9 cellular contexts compared by ENCODE assay signal in the genomic region with DNA sequence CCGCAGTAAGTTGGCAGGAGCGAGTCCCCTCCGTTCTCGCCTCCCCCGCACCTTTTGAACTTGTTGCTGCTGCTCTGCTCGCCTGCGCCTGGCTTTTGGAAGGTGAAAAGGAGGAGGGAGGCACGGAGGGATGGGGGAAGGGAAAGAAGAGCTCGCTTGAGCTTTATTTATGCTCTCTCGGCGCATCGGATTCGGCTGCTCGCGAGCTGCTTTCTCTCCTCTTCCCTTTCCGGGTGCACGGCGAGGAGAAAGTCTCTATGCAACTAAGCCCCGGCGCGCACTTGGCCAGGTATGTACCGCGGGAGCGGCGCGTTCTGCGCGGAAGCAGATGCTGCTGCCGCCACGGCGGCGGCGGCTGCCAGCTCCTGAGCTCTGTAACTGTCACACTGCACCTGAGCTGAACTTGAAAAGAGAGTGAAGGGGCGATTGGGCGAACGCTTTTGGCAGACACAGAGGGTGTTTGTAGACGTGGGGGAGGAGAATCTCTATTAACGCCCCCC. TPM values are rescaled to one million over a fixed set of nuclear protein-coding genes. Genes with fewer than 3 reads are reported as not detected.
A peak's percentile ranks its signal among the peaks of the same experiment; 100 is the strongest.
DNase-seq lines count a peak whose midpoint lies in the region; ATAC-seq, FAIRE-seq and TF ChIP-seq lines count a peak whose summit lies in the region.
"Had no signal": no experiment of that assay in that cellular context is flagged by ENCODE, and none has a peak within 500 bp of the region (broad histone marks: within the 10 kb centered on the region; RNA-seq: fewer than 3 reads in every experiment).

No MANE protein-coding gene starts in this region.

- peak; percentile 61 for ATAC-seq in HG02763 (IDR thresholded peaks at IDR 0.05; ENCODE audit: unreplicated experiment)
- peak; percentile 26; the same call in 1 of the 3 replicates for ATAC-seq in K562
- ATAC-seq in stimulated activated naive CD8-positive, alpha-beta T cell treated with anti-CD3 and anti-CD28 coated beads, Interleukin-15, amount 100 ng/mL, for 72 hours: peak; percentile 45
- no peak for ATAC-seq in GM18520 (IDR thresholded peaks at IDR 0.05; ENCODE audit: unreplicated experiment)

- H2AFZ ChIP-seq in K562 (ENCODE audit: low read depth, low read length): no peak overlapping the region

- CTCF ChIA-PET in K562 (lab: Yijun Ruan, JAX; ENCODE audit: low intra/inter-chr PET ratio): no interaction called here

- no peak for TF ChIP-seq CTCF in K562 (IDR thresholded peaks at IDR 0.05 in 2 of 3, conservative IDR thresholded peaks at IDR 0.05 in 1 of 3; ENCODE audit: insufficient read depth in 2 of 3, low read depth in 1 of 3, low read length in 3 of 3)

- no peaks in the 10 kb centered on the region for H4K20me1 ChIP-seq in K562 (replicated peaks; ENCODE audit: control insufficient read depth, insufficient read depth, low read length)

- POLR2A ChIA-PET in K562 (lab: Yijun Ruan, JAX): no interaction called here

- H3K36me3 ChIP-seq in K562 (ENCODE audit: control insufficient read depth, insufficient read depth, low read length): no peaks in the 10 kb centered on the region

- H3K27me3 Mint-ChIP-seq in activated T-cell treated with anti-CD3 and anti-CD28 coated beads, Interleukin-2, amount 50 U/mL, for 24 hours: peaks cover 38% of the 10 kb centered on the region
- H3K27me3 Mint-ChIP-seq in stimulated activated naive CD8-positive, alpha-beta T cell treated with anti-CD3 and anti-CD28 coated beads, Interleukin-15, amount 100 ng/mL, for 72 hours: peaks cover 37% of the 10 kb centered on the region
- H3K27me3 Mint-ChIP-seq: central memory CD8-positive, alpha-beta T cell had no signal

- H3K4me3 Mint-ChIP-seq in activated T-cell treated with anti-CD3 and anti-CD28 coated beads, Interleukin-2, amount 50 U/mL, for 24 hours: peak overlapping the region; percentile 58
- H3K4me3 Mint-ChIP-seq in stimulated activated naive CD8-positive, alpha-beta T cell treated with anti-CD3 and anti-CD28 coated beads, Interleukin-15, amount 100 ng/mL, for 72 hours: peak overlapping the region; percentile 56 to 77
- H3K4me3 Mint-ChIP-seq: central memory CD8-positive, alpha-beta T cell had no signal

- peaks cover 0 to 12% of the 10 kb centered on the region in 2 experiments; a peak in 2 of 5 replicates for H3K4me1 ChIP-seq in K562 (replicated peaks in 1 of 2; ENCODE audit: control insufficient read depth in 2 of 2, insufficient read depth in 2 of 2, low read length in 2 of 2)

- no peaks in the 10 kb centered on the region for H3K36me3 Mint-ChIP-seq in activated T-cell treated with anti-CD3 and anti-CD28 coated beads, Interleukin-2, amount 50 U/mL, for 24 hours (ENCODE audit: low read depth)

- intact Hi-C loops in K562 (cut with micrococcal nuclease): loop anchor here (5.0 to 10.0 kb wide), 3 partner anchors 284 to 451 kb away; no protein-coding TSS in a partner anchor

- H3K27ac ChIP-seq in K562 (ENCODE audit: extremely low read depth, low read depth, low read length): no peak overlapping the region

- no peak for TF ChIP-seq POLR2A in K562 (conservative IDR thresholded peaks at IDR 0.05)

- no peak for TF ChIP-seq RAD21 in K562 (CRISPR knock-in tag; conservative IDR thresholded peaks at IDR 0.05 in 1 of 2, IDR thresholded peaks at IDR 0.05 in 1 of 2)

- 9% methylated on average over 37 of the region's 38 CpGs for WGBS in K562 (ENCODE audit: insufficient coverage, low coverage, missing lambda C conversion rate)

- FAIRE-seq in K562 (lab: Jason Lieb, UNC): no peak

- H3K4me1 Mint-ChIP-seq in activated T-cell treated with anti-CD3 and anti-CD28 coated beads, Interleukin-2, amount 50 U/mL, for 24 hours (ENCODE audit: low read depth): peaks cover 8% of the 10 kb centered on the region
- H3K4me1 Mint-ChIP-seq in stimulated activated naive CD8-positive, alpha-beta T cell treated with anti-CD3 and anti-CD28 coated beads, Interleukin-15, amount 100 ng/mL, for 72 hours: peaks cover 12% of the 10 kb centered on the region
- H3K4me1 Mint-ChIP-seq: central memory CD8-positive, alpha-beta T cell had no signal

- no peaks in the 10 kb centered on the region for H3K9me1 ChIP-seq in K562 (ENCODE audit: control insufficient read depth, insufficient read depth, low read length)

- H3K27me3 ChIP-seq in K562 (ENCODE audit: control insufficient read depth in 2 of 2, insufficient read depth in 2 of 2, low read length in 2 of 2): peaks cover 8 to 13% of the 10 kb centered on the region in 2 experiments; a peak in 3 of 5 replicates

- no peak for TF ChIP-seq EP300 in K562 (IDR thresholded peaks at IDR 0.05; ENCODE audit: low read length)

- H3K4me3 ChIP-seq in K562: no peak overlapping the region

- no peak overlapping the region for H3K27ac Mint-ChIP-seq in activated T-cell treated with anti-CD3 and anti-CD28 coated beads, Interleukin-2, amount 50 U/mL, for 24 hours
- H3K27ac Mint-ChIP-seq in stimulated activated naive CD8-positive, alpha-beta T cell treated with anti-CD3 and anti-CD28 coated beads, Interleukin-15, amount 100 ng/mL, for 72 hours: no peak overlapping the region

- H3K9me3 ChIP-seq in K562 (replicated peaks; ENCODE audit: control insufficient read depth, insufficient read depth, low read depth, low read length): no peaks in the 10 kb centered on the region

- no peaks in the 10 kb centered on the region for H3K79me2 ChIP-seq in K562 (ENCODE audit: control insufficient read depth, insufficient read depth, low read length)

- peaks cover 2% of the 10 kb centered on the region for H3K9me3 Mint-ChIP-seq in activated T-cell treated with anti-CD3 and anti-CD28 coated beads, Interleukin-2, amount 50 U/mL, for 24 hours
- no peaks in the 10 kb centered on the region for H3K9me3 Mint-ChIP-seq in stimulated activated naive CD8-positive, alpha-beta T cell treated with anti-CD3 and anti-CD28 coated beads, Interleukin-15, amount 100 ng/mL, for 72 hours

- H3K9ac ChIP-seq in K562 (ENCODE audit: insufficient read depth in 1 of 2, low read depth in 2 of 2, low read length in 2 of 2): no peak overlapping the region

- in situ Hi-C loops in K562 (cut with MboI): no loop called here

- H3K4me2 ChIP-seq in K562 (ENCODE audit: insufficient read depth, low read length): no peak overlapping the region

- BruUV-seq in K562 (replicated peaks; lab: Mats Ljungman, UMichigan): no TSS peak

- DNase-seq in activated T-cell treated with anti-CD3 and anti-CD28 coated beads, Interleukin-2, amount 50 U/mL, for 24 hours: no peak
- DNase-seq in activated T-cell treated with anti-CD3 and anti-CD28 coated beads for 4 hours: no peak
- peak; percentile 44 for DNase-seq in NCI-H2029 treated with DMSO at 0.1 percent for 48 hours (lab: John Stamatoyannopoulos, UW)
- no peak for DNase-seq in K562 (ENCODE audit: extremely low read depth in 1 of 4, low spot score in 3 of 4)
- DNase-seq in inferior parietal cortex (ENCODE audit: extremely low spot score): peak; percentile 30
- DNase-seq in stimulated activated naive CD8-positive, alpha-beta T cell treated with anti-CD3 and anti-CD28 coated beads, Interleukin-15, amount 100 ng/mL, for 72 hours: no peak

TF ChIP-seq in K562, 482 proteins besides CTCF, POLR2A, EP300 and RAD21 (continues in another document):
- TF ChIP-seq PHTF2 (CRISPR knock-in tag; IDR thresholded peaks at IDR 0.05) (no peak), EZH2 (IDR thresholded peaks at IDR 0.05; ENCODE audit: borderline replicate concordance, low read depth, low read length) (no peak), ZNF134 (CRISPR knock-in tag; conservative IDR thresholded peaks at IDR 0.05) (no peak), MAFK (IDR thresholded peaks at IDR 0.05; ENCODE audit: low read length) (no peak)
- TF ChIP-seq, protein P1, sequence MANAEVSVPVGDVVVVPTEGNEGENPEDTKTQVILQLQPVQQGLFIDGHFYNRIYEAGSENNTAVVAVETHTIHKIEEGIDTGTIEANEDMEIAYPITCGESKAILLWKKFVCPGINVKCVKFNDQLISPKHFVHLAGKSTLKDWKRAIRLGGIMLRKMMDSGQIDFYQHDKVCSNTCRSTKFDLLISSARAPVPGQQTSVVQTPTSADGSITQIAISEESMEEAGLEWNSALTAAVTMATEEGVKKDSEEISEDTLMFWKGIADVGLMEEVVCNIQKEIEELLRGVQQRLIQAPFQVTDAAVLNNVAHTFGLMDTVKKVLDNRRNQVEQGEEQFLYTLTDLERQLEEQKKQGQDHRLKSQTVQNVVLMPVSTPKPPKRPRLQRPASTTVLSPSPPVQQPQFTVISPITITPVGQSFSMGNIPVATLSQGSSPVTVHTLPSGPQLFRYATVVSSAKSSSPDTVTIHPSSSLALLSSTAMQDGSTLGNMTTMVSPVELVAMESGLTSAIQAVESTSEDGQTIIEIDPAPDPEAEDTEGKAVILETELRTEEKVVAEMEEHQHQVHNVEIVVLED (CRISPR knock-in tag; IDR thresholded peaks at IDR 0.05): no peak

RNA-seq across cellular contexts. Expression of a gene that starts 0.6 kb away (rescaled TPM):
- not detected in 2 replicates for total RNA-seq in K562 (2011; cell fraction: chromatin; rRNA removed; ENCODE audit: low replicate concordance)
- total RNA-seq in K562 (2011; cell fraction: nucleolus; rRNA removed): not detected in 2 replicates
- total RNA-seq in K562 (2011; cell fraction: nucleoplasm; rRNA removed): not detected in 2 replicates
- total RNA-seq in K562 (2014; rRNA removed) (not detected in 2 replicates), K562 (2014; rRNA removed; fragmentation: Illumina TruSeq; extraction: Trizol) (not detected in 2 replicates), K562 (2015; rRNA removed; fragmentation: Illumina TruSeq; extraction: Trizol) (not detected in 2 replicates), K562 (2021) (not detected in 2 replicates)
- polyA plus RNA-seq in K562 (2011; rRNA removed) (not detected in 2 replicates), K562 (2014; fragmentation: Illumina TruSeq; extraction: Trizol) (0.12 TPM in 1 of 2 replicates, not detected in the other), K562 (2014; fragmentation: Nextera tagmentation; extraction: Ambion mirVana) (under 1 TPM in 1 of 2 experiments, not detected in 1; 0.03 TPM), K562 (2014; rRNA removed) (not detected in 2 replicates)
- not detected in 2 replicates for polyA plus RNA-seq in K562 (2011; cell fraction: cytosol; rRNA removed)
- 0.10 TPM in 1 of 2 replicates, not detected in the other for polyA plus RNA-seq in K562 (2011; cell fraction: nucleus; rRNA removed)
- not detected in 2 replicates for polyA plus RNA-seq in K562 (2012)
- not detected in 2 replicates for polyA minus RNA-seq in K562 (2011; rRNA and poly(A)+ RNA removed)
- not detected in 2 replicates for polyA minus RNA-seq in K562 (2011; cell fraction: cytosol; rRNA and poly(A)+ RNA removed)
- polyA minus RNA-seq in K562 (2011; cell fraction: nucleus; rRNA and poly(A)+ RNA removed): not detected in 2 replicates

Comparison
In these comparisons a context has a peak if more than half of its experiments do, and no peak if none do; other contexts are left out.
1. DNase-seq: peak in NCI-H2029 treated with DMSO at 0.1 percent for 48 hours (single experiment) and inferior parietal cortex (single experiment); none in activated T-cell treated with anti-CD3 and anti-CD28 coated beads, Interleukin-2, amount 50 U/mL, for 24 hours (single experiment), activated T-cell treated with anti-CD3 and anti-CD28 coated beads for 4 hours (single experiment), K562 (0 of 4) and stimulated activated naive CD8-positive, alpha-beta T cell treated with anti-CD3 and anti-CD28 coated beads, Interleukin-15, amount 100 ng/mL, for 72 hours (0 of 2).